ENCODE assay signal across 27 cellular contexts in the genomic region with DNA sequence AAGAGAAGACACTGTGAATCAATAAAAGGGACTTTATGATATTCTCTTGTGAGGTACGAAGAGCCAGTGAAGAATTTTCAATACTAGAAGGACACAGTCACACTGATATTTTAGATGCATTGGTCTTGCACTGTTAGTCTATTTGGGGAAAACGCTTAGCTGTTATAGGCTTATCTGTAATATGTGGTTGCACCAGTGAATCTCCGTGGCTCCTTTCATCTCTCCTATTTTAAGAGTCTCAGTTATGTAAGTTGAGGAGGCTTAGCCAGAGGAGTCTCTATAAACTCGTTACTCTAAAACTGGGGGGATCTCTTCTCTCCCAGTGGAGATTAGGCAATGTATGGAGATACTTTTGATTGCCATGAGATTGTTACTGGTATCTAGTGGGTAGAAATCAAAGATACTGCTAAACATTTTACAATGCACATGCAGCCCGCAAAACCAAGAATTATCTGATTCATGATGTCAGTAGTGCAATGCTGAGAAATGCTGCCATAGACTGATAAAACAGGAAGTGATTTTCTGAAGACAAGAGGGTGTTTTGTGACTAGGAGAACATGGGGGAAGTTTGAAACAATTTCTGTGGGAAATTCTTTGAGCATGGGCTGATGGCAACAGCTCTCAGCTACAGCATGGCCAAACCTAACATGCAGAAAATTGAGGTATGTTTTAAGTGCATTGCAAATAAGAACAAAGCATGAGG.
"Had no signal": no experiment of that assay in that cellular context is flagged by ENCODE, and none has a peak within 500 bp of the region (broad histone marks: within the 10 kb centered on the region; RNA-seq: fewer than 3 reads in every experiment).

No MANE protein-coding gene starts in this region.

- ATAC-seq: activated CD8-positive, alpha-beta T cell treated with anti-CD3 and anti-CD28 coated beads for 36 hours; activated T-cell treated with anti-CD3 and anti-CD28 coated beads, Interleukin-2, amount 50 U/mL, for 4 hours; activated T-helper 17 cell treated with anti-CD3 and anti-CD28 coated beads, Interleukin-2, amount 50 U/mL, for 72 hours; esophagus mucosa; gastroesophageal sphincter; heart right ventricle had no signal

- H3K79me2 ChIP-seq: hepatocyte had no signal

- H3K4me1 ChIP-seq: gastroesophageal sphincter, heart right ventricle had no signal

- H3K4me2 ChIP-seq: hepatocyte had no signal

- H3K4me3 ChIP-seq: coronary artery, dorsolateral prefrontal cortex, gastroesophageal sphincter, heart right ventricle, hepatocyte had no signal

- FAIRE-seq: astrocyte, bronchial epithelial cell had no signal

- DNase-seq: activated CD4-positive, alpha-beta T cell treated with anti-CD3 and anti-CD28 coated beads for 1 hour; activated CD4-positive, alpha-beta T cell treated with anti-CD3 and anti-CD28 coated beads for 4 hours; activated CD4-positive, alpha-beta T cell treated with anti-CD3 and anti-CD28 coated beads, Interleukin-2, amount 50 U/mL, for 1 hour; activated CD4-positive, alpha-beta T cell treated with anti-CD3 and anti-CD28 coated beads, Interleukin-2, amount 50 U/mL, for 48 hours; activated CD8-positive, alpha-beta memory T cell treated with anti-CD3 and anti-CD28 coated beads for 24 hours; activated CD8-positive, alpha-beta T cell treated with anti-CD3 and anti-CD28 coated beads for 36 hours; activated effector memory CD4-positive, alpha-beta T cell treated with Interleukin-2 at 50 U/mL for 16 hours; activated gamma-delta T cell treated with Interleukin-2 at 50 U/mL for 16 hours; activated naive CD4-positive, alpha-beta T cell treated with anti-CD3 and anti-CD28 coated beads, Interleukin-2, amount 50 U/mL, for 16 hours; activated naive CD4-positive, alpha-beta T cell treated with Interleukin-2 at 50 U/mL for 16 hours; activated T-cell treated with anti-CD3 and anti-CD28 coated beads, Interleukin-2, amount 50 U/mL, for 4 hours; amniotic stem cell; anterior cingulate cortex; brain microvascular endothelial cell; dorsolateral prefrontal cortex; effector memory CD4-positive, alpha-beta T cell; endodermal cell; foreskin fibroblast; heart right ventricle; T-helper 2 cell had no signal

- H3K9me3 ChIP-seq: gastroesophageal sphincter, heart right ventricle had no signal

- H3K36me3 ChIP-seq: brain microvascular endothelial cell, gastroesophageal sphincter, heart right ventricle had no signal

- H3K27me3 ChIP-seq: brain microvascular endothelial cell, hepatocyte had no signal

- H2AFZ ChIP-seq: hepatocyte had no signal

- H3K27ac ChIP-seq: brain microvascular endothelial cell, coronary artery, dorsolateral prefrontal cortex, gastroesophageal sphincter, heart right ventricle, hepatocyte had no signal
